Comparison of ENCODE assay signal across 1 cellular context in genomic region chr12:45731376-45731775, GRCh38.
TF ChIP-seq lines count a peak whose summit lies in the region.

No MANE protein-coding gene starts in this region.

TF ChIP-seq in GM12878, 131 proteins besides CTCF, POLR2A, EP300 and RAD21 (continued from another document):
- TF ChIP-seq E2F8 (IDR thresholded peaks at IDR 0.05; ENCODE audit: low read depth, partially characterized antibody) (no peak), RCOR1 (conservative IDR thresholded peaks at IDR 0.05; ENCODE audit: low read depth, low read length) (no peak), IRF5 (IDR thresholded peaks at IDR 0.05; ENCODE audit: borderline replicate concordance) (no peak), CHD4 (IDR thresholded peaks at IDR 0.05) (no peak), MEF2A (IDR thresholded peaks at IDR 0.05; ENCODE audit: insufficient read depth, low read depth, low read length) (no peak), BMI1 (IDR thresholded peaks at IDR 0.05; ENCODE audit: borderline replicate concordance) (no peak), ZNF24 (IDR thresholded peaks at IDR 0.05) (no peak), SREBF2 (IDR thresholded peaks at IDR 0.05; ENCODE audit: low read length) (no peak), SUPT20H (IDR thresholded peaks at IDR 0.05; ENCODE audit: borderline replicate concordance, control insufficient read depth, low read depth, low read length) (no peak), PBX3 (IDR thresholded peaks at IDR 0.05; ENCODE audit: insufficient replicate concordance, low read depth, low read length) (no peak)
